37 cellular contexts compared by ENCODE assay signal in genomic region chr3:126077754-126078153, GRCh38.
"Had no signal": no experiment of that assay in that cellular context is flagged by ENCODE, and none has a peak within 500 bp of the region (broad histone marks: within the 10 kb centered on the region; RNA-seq: fewer than 3 reads in every experiment).

No MANE protein-coding gene starts in this region.

- H3K9me3 Mint-ChIP-seq: activated T-helper 2 cell treated with anti-CD3 and anti-CD28 coated beads, Interferon-gamma antibody, Interleukin-2, Interleukin-4, amounts not matched to agents 10 μg/mL and 5 μg/mL and 100 μg/mL, durations not matched to agents 14 hours and 24 hours and 36 hours; effector memory CD8-positive, alpha-beta T cell had no signal

- H3K4me3 ChIP-seq: adrenal gland, body of pancreas had no signal

- H3K4me3 Mint-ChIP-seq: activated B cell treated with CpG ODN at 0.5 μM for 24 hours; activated CD4-positive, alpha-beta memory T cell treated with anti-CD3 and anti-CD28 coated beads for 36 hours; activated CD4-positive, alpha-beta T cell treated with anti-CD3 and anti-CD28 coated beads for 36 hours; activated CD4-positive, alpha-beta T cell treated with anti-CD3 and anti-CD28 coated beads, Interleukin-2, amount 10 ng/mL, durations not matched to agents 24 days and 14 days; activated CD8-positive, alpha-beta memory T cell treated with anti-CD3 and anti-CD28 coated beads, Interleukin-2, amount 10 ng/mL, durations not matched to agents 7 days and 5 days; activated CD8-positive, alpha-beta T cell treated with anti-CD3 and anti-CD28 coated beads, Interleukin-2, amount 10 ng/mL, durations not matched to agents 7 days and 5 days; activated naive CD4-positive, alpha-beta T cell treated with anti-CD3 and anti-CD28 coated beads for 36 hours; activated naive CD4-positive, alpha-beta T cell treated with anti-CD3 and anti-CD28 coated beads, Interleukin-2, amount 50 U/mL, for 24 hours; activated naive CD8-positive, alpha-beta T cell treated with anti-CD3 and anti-CD28 coated beads for 36 hours; activated naive CD8-positive, alpha-beta T cell treated with anti-CD3 and anti-CD28 coated beads, Interleukin-2, amount 50 U/mL, for 24 hours; activated T-helper 1 cell treated with anti-CD3 and anti-CD28 coated beads, Interleukin-12 subunit alpha, Interleukin-12 subunit beta, Interleukin-2, Interleukin-4 antibody, amounts not matched to agents 30 ng/mL and 10 ng/mL and 1 ng/mL, durations not matched to agents 14 hours and 24 hours and 36 hours; effector memory CD8-positive, alpha-beta T cell; T-cell; T-helper 1 cell treated with Interleukin-12 subunit alpha and Interleukin-12 subunit beta and Interleukin-4 antibody, amounts not matched to agents 30 μg/mL and 1 μg/mL, for 36 hours; T-helper 2 cell treated with Interferon-gamma antibody and Interleukin-4, amounts not matched to agents 5 μg/mL and 100 μg/mL, for 36 hours had no signal

- H3K27ac ChIP-seq: adrenal gland, body of pancreas, epithelial cell of prostate, WERI-Rb-1 had no signal

- H3K27me3 Mint-ChIP-seq: activated B cell treated with CpG ODN at 0.5 μM for 24 hours; activated CD4-positive, alpha-beta memory T cell treated with anti-CD3 and anti-CD28 coated beads for 36 hours; activated CD4-positive, alpha-beta T cell treated with anti-CD3 and anti-CD28 coated beads for 36 hours; activated CD8-positive, alpha-beta memory T cell treated with anti-CD3 and anti-CD28 coated beads, Interleukin-2, amount 10 ng/mL, durations not matched to agents 7 days and 5 days; activated naive CD4-positive, alpha-beta T cell treated with anti-CD3 and anti-CD28 coated beads, Interleukin-2, amount 50 U/mL, for 24 hours; activated naive CD8-positive, alpha-beta T cell treated with anti-CD3 and anti-CD28 coated beads for 36 hours; activated naive CD8-positive, alpha-beta T cell treated with anti-CD3 and anti-CD28 coated beads, Interleukin-2, amount 50 U/mL, for 24 hours; effector memory CD8-positive, alpha-beta T cell; T-cell had no signal

- H3K36me3 ChIP-seq: adrenal gland, WERI-Rb-1 had no signal

- H3K27ac Mint-ChIP-seq: activated B cell treated with CpG ODN at 0.5 μM for 24 hours; activated CD4-positive, alpha-beta memory T cell treated with anti-CD3 and anti-CD28 coated beads for 36 hours; activated CD4-positive, alpha-beta T cell treated with anti-CD3 and anti-CD28 coated beads for 36 hours; activated CD4-positive, alpha-beta T cell treated with anti-CD3 and anti-CD28 coated beads, Interleukin-2, amount 10 ng/mL, durations not matched to agents 24 days and 14 days; activated CD8-positive, alpha-beta memory T cell treated with anti-CD3 and anti-CD28 coated beads, Interleukin-2, amount 10 ng/mL, durations not matched to agents 7 days and 5 days; activated CD8-positive, alpha-beta T cell treated with anti-CD3 and anti-CD28 coated beads, Interleukin-2, amount 10 ng/mL, durations not matched to agents 7 days and 5 days; activated naive CD4-positive, alpha-beta T cell treated with anti-CD3 and anti-CD28 coated beads for 36 hours; activated naive CD4-positive, alpha-beta T cell treated with anti-CD3 and anti-CD28 coated beads, Interleukin-2, amount 50 U/mL, for 24 hours; activated naive CD8-positive, alpha-beta T cell treated with anti-CD3 and anti-CD28 coated beads for 36 hours; activated naive CD8-positive, alpha-beta T cell treated with anti-CD3 and anti-CD28 coated beads, Interleukin-2, amount 50 U/mL, for 24 hours; activated T-helper 1 cell treated with anti-CD3 and anti-CD28 coated beads, Interleukin-12 subunit alpha, Interleukin-12 subunit beta, Interleukin-2, Interleukin-4 antibody, amounts not matched to agents 30 ng/mL and 10 ng/mL and 1 ng/mL, durations not matched to agents 14 hours and 24 hours and 36 hours; activated T-helper 2 cell treated with anti-CD3 and anti-CD28 coated beads, Interferon-gamma antibody, Interleukin-2, Interleukin-4, amounts not matched to agents 10 μg/mL and 5 μg/mL and 100 μg/mL, durations not matched to agents 14 hours and 24 hours and 36 hours; effector memory CD8-positive, alpha-beta T cell; T-cell; T-helper 1 cell treated with Interleukin-12 subunit alpha and Interleukin-12 subunit beta and Interleukin-4 antibody, amounts not matched to agents 30 μg/mL and 1 μg/mL, for 36 hours; T-helper 2 cell treated with Interferon-gamma antibody and Interleukin-4, amounts not matched to agents 5 μg/mL and 100 μg/mL, for 36 hours had no signal

- H3K27me3 ChIP-seq: adrenal gland, body of pancreas had no signal

- H3K9me3 ChIP-seq: adrenal gland, body of pancreas had no signal

- DNase-seq: activated B cell treated with CpG ODN at 0.5 μM for 24 hours; activated CD4-positive, alpha-beta memory T cell treated with anti-CD3 and anti-CD28 coated beads for 36 hours; activated CD4-positive, alpha-beta T cell treated with anti-CD3 and anti-CD28 coated beads for 36 hours; activated CD4-positive, alpha-beta T cell treated with anti-CD3 and anti-CD28 coated beads, Interleukin-2, amount 10 ng/mL, durations not matched to agents 24 days and 14 days; activated CD8-positive, alpha-beta memory T cell treated with anti-CD3 and anti-CD28 coated beads, Interleukin-2, amount 10 ng/mL, durations not matched to agents 7 days and 5 days; activated CD8-positive, alpha-beta memory T cell treated with anti-CD3 and anti-CD28 coated beads, Interleukin-2, amount 50 U/mL, for 4 hours; activated CD8-positive, alpha-beta T cell treated with anti-CD3 and anti-CD28 coated beads, Interleukin-2, amount 10 ng/mL, durations not matched to agents 7 days and 5 days; activated effector memory CD4-positive, alpha-beta T cell treated with anti-CD3 and anti-CD28 coated beads, Interleukin-2, amount 50 U/mL, for 16 hours; activated naive CD4-positive, alpha-beta T cell treated with anti-CD3 and anti-CD28 coated beads for 36 hours; activated naive CD8-positive, alpha-beta T cell treated with anti-CD3 and anti-CD28 coated beads for 36 hours; activated naive CD8-positive, alpha-beta T cell treated with anti-CD3 and anti-CD28 coated beads, Interleukin-2, amount 50 U/mL, for 24 hours; activated T-cell treated with anti-CD3 and anti-CD28 coated beads, Interleukin-2, amount 50 U/mL, for 1 hour; activated T-cell treated with anti-CD3 and anti-CD28 coated beads, Interleukin-2, amount 50 U/mL, for 48 hours; amygdala; aorta; body of pancreas; caudate nucleus; cortex of kidney; dermis blood vessel endothelial cell; effector CD4-positive, alpha-beta T cell; effector memory CD8-positive, alpha-beta T cell; foreskin fibroblast; T-cell; T1000; WERI-Rb-1 had no signal

- H3K4me1 Mint-ChIP-seq: activated B cell treated with CpG ODN at 0.5 μM for 24 hours had no signal

- ATAC-seq: activated CD4-positive, alpha-beta T cell treated with anti-CD3 and anti-CD28 coated beads for 36 hours; activated CD4-positive, CD25-positive, alpha-beta regulatory T cell treated with anti-CD3 and anti-CD28 coated beads, Interleukin-2, amount 50 U/mL, for 24 hours; activated CD8-positive, alpha-beta memory T cell treated with anti-CD3 and anti-CD28 coated beads, Interleukin-2, amount 10 ng/mL, durations not matched to agents 7 days and 5 days; activated CD8-positive, alpha-beta T cell treated with anti-CD3 and anti-CD28 coated beads, Interleukin-2, amount 10 ng/mL, durations not matched to agents 7 days and 5 days; activated naive CD8-positive, alpha-beta T cell treated with anti-CD3 and anti-CD28 coated beads, Interleukin-2, amount 50 U/mL, for 24 hours; body of pancreas; effector memory CD8-positive, alpha-beta T cell; T-cell had no signal

- FAIRE-seq: colon, endometrium, endothelial cell of umbilical vein, frontal cortex had no signal
